In genomic region chr11:132158696-132159095, GRCh38 we compare ENCODE assay signal across 27 cellular contexts.
DNase-seq lines count a peak whose midpoint lies in the region; ATAC-seq and TF ChIP-seq lines count a peak whose summit lies in the region.
"Had no signal": no experiment of that assay in that cellular context is flagged by ENCODE, and none has a peak within 500 bp of the region (broad histone marks: within the 10 kb centered on the region; RNA-seq: fewer than 3 reads in every experiment).

No MANE protein-coding gene starts in this region.

- no peak for TF ChIP-seq CTCF in fibroblast of mammary gland (conservative IDR thresholded peaks at IDR 0.05; ENCODE audit: control insufficient read depth, insufficient read depth, low read depth, low read length)
- TF ChIP-seq CTCF in osteoblast (IDR thresholded peaks at IDR 0.05; ENCODE audit: extremely low read depth, low read depth, low read length) = no peak
- no peak for TF ChIP-seq CTCF in natural killer cell (IDR thresholded peaks at IDR 0.05)

- no peaks in the 10 kb centered on the region for H3K36me3 Mint-ChIP-seq in natural killer cell
- H3K36me3 Mint-ChIP-seq: activated naive CD4-positive, alpha-beta T cell treated with anti-CD3 and anti-CD28 coated beads, Interleukin-2, amount 50 U/mL, for 72 hours; CD8-positive, alpha-beta memory T cell; stimulated activated effector memory CD8-positive, alpha-beta T cell treated with anti-CD3 and anti-CD28 coated beads, Interleukin-12 subunit alpha, Interleukin-12 subunit beta, amount 100 ng/mL, for 72 hours had no signal

- H3K9me3 ChIP-seq in osteoblast (ENCODE audit: low read depth, low read length) = no peaks in the 10 kb centered on the region
- H3K9me3 ChIP-seq: body of pancreas, colonic mucosa, left ventricle myocardium inferior, SJSA1, vagina had no signal

- H2AFZ ChIP-seq in osteoblast (ENCODE audit: low read length) = no peak overlapping the region

- no peaks in the 10 kb centered on the region for H3K27me3 ChIP-seq in osteoblast (ENCODE audit: insufficient read depth, low read length)
- H3K27me3 ChIP-seq: body of pancreas, colonic mucosa, SJSA1, vagina had no signal

- no peaks in the 10 kb centered on the region for H3K79me2 ChIP-seq in osteoblast (ENCODE audit: insufficient read depth, low read length)

- no peaks in the 10 kb centered on the region for H3K27me3 Mint-ChIP-seq in natural killer cell (ENCODE audit: low read depth in 2 of 2)
- H3K27me3 Mint-ChIP-seq: CD8-positive, alpha-beta memory T cell; effector memory CD8-positive, alpha-beta T cell had no signal

- H3K36me3 ChIP-seq in osteoblast (ENCODE audit: insufficient read depth, low read length) = no peaks in the 10 kb centered on the region
- H3K36me3 ChIP-seq: colonic mucosa, left ventricle myocardium inferior, SJSA1, vagina had no signal

- DNase-seq in ELR (ENCODE audit: low read depth) (peak; percentile 51), RPMI7951 (ENCODE audit: low read depth) (peak; percentile 51), fibroblast of mammary gland (ENCODE audit: low read depth) (peak; percentile 3), osteoblast (ENCODE audit: insufficient read length, low spot score, missing footprints) (peak; percentile 89), HuH-7.5 (ENCODE audit: low spot score) (no peak), natural killer cell (no peak), NCI-H510A treated with DMSO at 0.1 percent for 48 hours (lab: John Stamatoyannopoulos, UW) (no peak)
- DNase-seq: activated CD4-positive, alpha-beta T cell treated with anti-CD3 and anti-CD28 coated beads for 4 hours; CD8-positive, alpha-beta memory T cell; colonic mucosa; DMS79; effector memory CD8-positive, alpha-beta T cell; glutamatergic neuron; GOT3; left ventricle myocardium inferior; midbrain; NCI-H2081 treated with DMSO at 0.1 percent for 48 hours; stimulated activated CD4-positive, alpha-beta T cell treated with anti-CD3 and anti-CD28 coated beads, Interleukin-1b, Interleukin-23, amount 100 ng/mL, for 48 hours; T-helper 17 cell had no signal

- no peaks in the 10 kb centered on the region for H3K4me1 Mint-ChIP-seq in natural killer cell
- H3K4me1 Mint-ChIP-seq: CD8-positive, alpha-beta memory T cell; nephron; stimulated activated effector memory CD8-positive, alpha-beta T cell treated with anti-CD3 and anti-CD28 coated beads, Interleukin-12 subunit alpha, Interleukin-12 subunit beta, amount 100 ng/mL, for 72 hours; T-helper 17 cell had no signal

- H3K27ac ChIP-seq in osteoblast (ENCODE audit: low read depth, low read length) = no peak overlapping the region
- H3K27ac ChIP-seq: body of pancreas, colonic mucosa, left ventricle myocardium inferior, SJSA1, vagina had no signal

- peaks cover 4% of the 10 kb centered on the region for H4K20me1 ChIP-seq in osteoblast (ENCODE audit: insufficient read depth, low read length)

- intact Hi-C loops in natural killer cell (cut with micrococcal nuclease) = no loop called here

- H3K4me3 Mint-ChIP-seq in natural killer cell = no peak overlapping the region
- H3K4me3 Mint-ChIP-seq: CD8-positive, alpha-beta memory T cell; effector memory CD8-positive, alpha-beta T cell; nephron; stimulated activated effector memory CD8-positive, alpha-beta T cell treated with anti-CD3 and anti-CD28 coated beads, Interleukin-12 subunit alpha, Interleukin-12 subunit beta, amount 100 ng/mL, for 72 hours; T-helper 17 cell had no signal

- no peak overlapping the region for H3K27ac Mint-ChIP-seq in natural killer cell
- H3K27ac Mint-ChIP-seq: activated naive CD4-positive, alpha-beta T cell treated with anti-CD3 and anti-CD28 coated beads, Interleukin-2, amount 50 U/mL, for 72 hours; CD8-positive, alpha-beta memory T cell; effector memory CD8-positive, alpha-beta T cell; nephron; progenitor cell of endocrine pancreas; stimulated activated effector memory CD8-positive, alpha-beta T cell treated with anti-CD3 and anti-CD28 coated beads, Interleukin-12 subunit alpha, Interleukin-12 subunit beta, amount 100 ng/mL, for 72 hours; T-helper 17 cell had no signal

- H3K4me1 ChIP-seq in osteoblast (ENCODE audit: insufficient read depth, low read length) = peaks cover 4% of the 10 kb centered on the region
- H3K4me1 ChIP-seq: body of pancreas, colonic mucosa, left ventricle myocardium inferior, SJSA1, vagina had no signal

- ATAC-seq in natural killer cell = no peak
- ATAC-seq: activated naive CD4-positive, alpha-beta T cell treated with anti-CD3 and anti-CD28 coated beads, Interleukin-2, amount 50 U/mL, for 72 hours; body of pancreas; effector memory CD8-positive, alpha-beta T cell; stimulated activated effector memory CD8-positive, alpha-beta T cell treated with anti-CD3 and anti-CD28 coated beads, Interleukin-12 subunit alpha, Interleukin-12 subunit beta, amount 100 ng/mL, for 72 hours; T-helper 17 cell had no signal

- no peak overlapping the region for H3K4me2 ChIP-seq in osteoblast (ENCODE audit: insufficient read depth, low read length)

- H3K4me3 ChIP-seq in fibroblast of mammary gland (ENCODE audit: control insufficient read depth, low read depth, low read length) (no peak overlapping the region), osteoblast (ENCODE audit: insufficient read depth, low read length) (no peak overlapping the region)
- H3K4me3 ChIP-seq: body of pancreas, colonic mucosa, left ventricle myocardium inferior, SJSA1, skin epidermis, vagina had no signal

- H3K9me3 Mint-ChIP-seq in natural killer cell = peaks cover 0 to 3% of the 10 kb centered on the region in 2 donors
- H3K9me3 Mint-ChIP-seq: nephron had no signal

Comparison
In these comparisons a context has a peak if more than half of its experiments do, and no peak if none do; other contexts are left out.
1. DNase-seq: peak in ELR (single experiment), RPMI7951 (single experiment), fibroblast of mammary gland (single experiment) and osteoblast (single experiment); none in HuH-7.5 (single experiment), natural killer cell (single experiment) and NCI-H510A treated with DMSO at 0.1 percent for 48 hours (single experiment).